8 cellular contexts compared by ENCODE assay signal in genomic region chr1:23718482-23718881, GRCh38. TPM values are rescaled to one million over a fixed set of nuclear protein-coding genes. Genes with fewer than 3 reads are reported as not detected.
DNase-seq lines count a peak whose midpoint lies in the region; ATAC-seq and TF ChIP-seq lines count a peak whose summit lies in the region.

No MANE protein-coding gene starts in this region.

- no peak overlapping the region for H3K27ac ChIP-seq in esophagus squamous epithelium
- H3K27ac ChIP-seq in thoracic aorta, result no peak overlapping the region
- H3K27ac ChIP-seq in substantia nigra (ENCODE audit: low read depth, low read length, poor library complexity, severe bottlenecking), result no peak overlapping the region

- TF ChIP-seq POLR2A in esophagus squamous epithelium (IDR thresholded peaks at IDR 0.05), result no peak

- H3K27me3 ChIP-seq in esophagus squamous epithelium, result no peaks in the 10 kb centered on the region
- no peaks in the 10 kb centered on the region for H3K27me3 ChIP-seq in thoracic aorta (replicated peaks; ENCODE audit: insufficient read depth)

- WGBS in esophagus squamous epithelium, 2 donors, result 80 to 83% methylated on average over 3 of the region's 3 CpGs

- H3K36me3 ChIP-seq in esophagus squamous epithelium (peaks cover 0 to 7% (median 3%) of the 10 kb centered on the region in 3 donors), thoracic aorta (no peaks in the 10 kb centered on the region)

- H3K4me1 ChIP-seq in esophagus squamous epithelium, result no peaks in the 10 kb centered on the region
- no peaks in the 10 kb centered on the region for H3K4me1 ChIP-seq in thoracic aorta (ENCODE audit: control insufficient read depth in 1 of 2, low read depth in 2 of 2)

- DNase-seq in SHP77 (lab: John Stamatoyannopoulos, UW) (peak; percentile 20 to 55), SHP77 treated with DMSO at 0.1 percent for 48 hours (lab: John Stamatoyannopoulos, UW) (no peak), NCI-H460 (ENCODE audit: extremely low read depth, low read depth) (peak; percentile 35), esophagus squamous epithelium (lab: John Stamatoyannopoulos, UW) (no peak), thoracic aorta (ENCODE audit: low spot score) (no peak), substantia nigra (lab: John Stamatoyannopoulos, UW) (no peak)
- no peak for DNase-seq in stimulated activated CD4-positive, alpha-beta T cell treated with anti-CD3 and anti-CD28 coated beads, Interleukin-4, amount 100 ng/mL, for 4 hours

- TF ChIP-seq CTCF in esophagus squamous epithelium (IDR thresholded peaks at IDR 0.05) (peak in 4 of 6 experiments; percentile 5 to 50 (median 26)), thoracic aorta (IDR thresholded peaks at IDR 0.05) (peak; percentile 27)

- ATAC-seq in thoracic aorta (ENCODE audit: insufficient number of reproducible peaks, low FRiP score, low read depth) (peak; percentile 12), esophagus mucosa (no peak)

- no peak overlapping the region for H3K4me3 ChIP-seq in esophagus squamous epithelium
- no peak overlapping the region for H3K4me3 ChIP-seq in thoracic aorta

- H3K9me3 ChIP-seq in esophagus squamous epithelium (no peaks in the 10 kb centered on the region), thoracic aorta (no peaks in the 10 kb centered on the region)

- intact Hi-C loops in esophagus squamous epithelium (cut with DNase I), result no loop called here

RNA-seq across cellular contexts. Expression of gene ELOA, which starts 24.8 kb away (rescaled TPM):
- total RNA-seq in NCI-H460 (2014; rRNA removed; shearing (Covaris generic)), result 29.5 and 31.1 TPM in 2 replicates
- polyA plus RNA-seq in NCI-H460 (2014; cell fraction: nucleus; rRNA removed), result 15.2 and 19.8 TPM in 2 replicates
- 10 to 100 TPM; 37.8 to 44.0 (median 41.2) TPM for total RNA-seq in esophagus squamous epithelium
- 10 to 100 TPM; 23.3 to 40.6 TPM for total RNA-seq in thoracic aorta
- 35.1 TPM for total RNA-seq in esophagus mucosa

RNA-seq across cellular contexts. Expression of gene RPL11, which starts 26.9 kb away (rescaled TPM):
- total RNA-seq in NCI-H460 (2014; rRNA removed; shearing (Covaris generic)), result 2,020 and 2,371 TPM in 2 replicates
- polyA plus RNA-seq in NCI-H460 (2014; cell fraction: nucleus; rRNA removed), result 653 and 703 TPM in 2 replicates
- total RNA-seq in esophagus squamous epithelium, result 1,000 to 10,000 TPM in 2 of 4 donors, 100 to 1,000 TPM in 2; 698 to 1,431 (median 989) TPM
- total RNA-seq in thoracic aorta, result 100 to 1,000 TPM; 433 to 469 TPM
- total RNA-seq in esophagus mucosa, result 1,140 TPM

RNA-seq across cellular contexts. Expression of gene PITHD1, which starts 59.7 kb away (rescaled TPM):
- 40.1 TPM in 2 replicates for total RNA-seq in NCI-H460 (2014; rRNA removed; shearing (Covaris generic))
- 82.1 and 92.2 TPM in 2 replicates for polyA plus RNA-seq in NCI-H460 (2014; cell fraction: nucleus; rRNA removed)
- total RNA-seq in esophagus squamous epithelium (10 to 100 TPM; 57.4 to 86.3 (median 78.0) TPM), thoracic aorta (10 to 100 TPM; 42.9 to 57.0 TPM), esophagus mucosa (63.8 TPM)

Comparison
In these comparisons a context has a peak if more than half of its experiments do, and no peak if none do; other contexts are left out.
1. DNase-seq: peak in SHP77 (2 of 2) and NCI-H460 (single experiment); none in SHP77 treated with DMSO at 0.1 percent for 48 hours (single experiment), esophagus squamous epithelium (single experiment), thoracic aorta (single experiment), stimulated activated CD4-positive, alpha-beta T cell treated with anti-CD3 and anti-CD28 coated beads, Interleukin-4, amount 100 ng/mL, for 4 hours (0 of 2) and substantia nigra (0 of 49).